In genomic region chr12:4283512-4284255, GRCh38 we compare ENCODE assay signal across 18 cellular contexts. TPM values are rescaled to one million over a fixed set of nuclear protein-coding genes. Genes with fewer than 3 reads are reported as not detected.
DNase-seq lines count a peak whose midpoint lies in the region; ATAC-seq and TF ChIP-seq lines count a peak whose summit lies in the region.
"Had no signal": no experiment of that assay in that cellular context is flagged by ENCODE, and none has a peak within 500 bp of the region (broad histone marks: within the 10 kb centered on the region; RNA-seq: fewer than 3 reads in every experiment).

No MANE protein-coding gene starts in this region.

- H3K4me3 ChIP-seq in upper lobe of right lung (no peak overlapping the region), uterus (no peak overlapping the region)
- H3K4me3 ChIP-seq: colonic mucosa, esophagus squamous epithelium, suprapubic skin had no signal

- H3K4me3 Mint-ChIP-seq in activated T-cell treated with anti-CD3 and anti-CD28 coated beads, Interleukin-2, amount 50 U/mL, for 72 hours = peak overlapping the region in 1 of 2 donors; percentile 34
- H3K4me3 Mint-ChIP-seq in activated T-helper 1 cell treated with anti-CD3 and anti-CD28 coated beads, Interleukin-12 subunit alpha, Interleukin-12 subunit beta, Interleukin-2, Interleukin-4 antibody, amounts not matched to agents 30 ng/mL and 10 ng/mL and 1 ng/mL, durations not matched to agents 14 hours and 24 hours and 36 hours = peak overlapping the region; percentile 42

- intact Hi-C loops in activated T-helper 1 cell treated with anti-CD3 and anti-CD28 coated beads, Interleukin-12 subunit alpha, Interleukin-12 subunit beta, Interleukin-2, Interleukin-4 antibody, amounts not matched to agents 30 ng/mL and 10 ng/mL and 1 ng/mL, durations not matched to agents 14 hours and 24 hours and 36 hours (cut with micrococcal nuclease) = no loop called here
- intact Hi-C loops in upper lobe of right lung (cut with DNase I) = no loop called here
- intact Hi-C loops in uterus (cut with DNase I; ENCODE audit: low total_unique reads) = no loop called here

- H3K9me3 ChIP-seq in upper lobe of right lung (no peaks in the 10 kb centered on the region), uterus (no peaks in the 10 kb centered on the region)
- H3K9me3 ChIP-seq: Caco-2, colonic mucosa, esophagus squamous epithelium, suprapubic skin had no signal

- peak overlapping the region; percentile 52 for H3K27ac Mint-ChIP-seq in activated T-cell treated with anti-CD3 and anti-CD28 coated beads, Interleukin-2, amount 50 U/mL, for 72 hours
- peak overlapping the region; percentile 74 for H3K27ac Mint-ChIP-seq in activated T-helper 1 cell treated with anti-CD3 and anti-CD28 coated beads, Interleukin-12 subunit alpha, Interleukin-12 subunit beta, Interleukin-2, Interleukin-4 antibody, amounts not matched to agents 30 ng/mL and 10 ng/mL and 1 ng/mL, durations not matched to agents 14 hours and 24 hours and 36 hours

- ATAC-seq in activated T-cell treated with anti-CD3 and anti-CD28 coated beads, Interleukin-2, amount 50 U/mL, for 72 hours (replicated peaks in 1 of 2) = no peak
- no peak for ATAC-seq in upper lobe of right lung
- no peak for ATAC-seq in HG02798 (IDR thresholded peaks at IDR 0.05; ENCODE audit: poor library complexity, unreplicated experiment)

- H3K27ac ChIP-seq in upper lobe of right lung (no peak overlapping the region), uterus (no peak overlapping the region)
- H3K27ac ChIP-seq: colonic mucosa, HL-60, suprapubic skin had no signal

- no peaks in the 10 kb centered on the region for H3K9me3 Mint-ChIP-seq in activated T-cell treated with anti-CD3 and anti-CD28 coated beads, Interleukin-2, amount 50 U/mL, for 72 hours
- H3K9me3 Mint-ChIP-seq in activated T-helper 1 cell treated with anti-CD3 and anti-CD28 coated beads, Interleukin-12 subunit alpha, Interleukin-12 subunit beta, Interleukin-2, Interleukin-4 antibody, amounts not matched to agents 30 ng/mL and 10 ng/mL and 1 ng/mL, durations not matched to agents 14 hours and 24 hours and 36 hours = no peaks in the 10 kb centered on the region

- H3K4me1 ChIP-seq in upper lobe of right lung (peaks cover 43% of the 10 kb centered on the region), uterus (peaks cover 15 to 19% of the 10 kb centered on the region in 2 donors)

- H3K27me3 ChIP-seq in upper lobe of right lung (no peaks in the 10 kb centered on the region), uterus (no peaks in the 10 kb centered on the region)
- H3K27me3 ChIP-seq: colonic mucosa, esophagus squamous epithelium, suprapubic skin had no signal

- peaks cover 34 to 68% of the 10 kb centered on the region in 2 donors for H3K36me3 Mint-ChIP-seq in activated T-cell treated with anti-CD3 and anti-CD28 coated beads, Interleukin-2, amount 50 U/mL, for 72 hours (ENCODE audit: insufficient read depth in 2 of 2)
- peaks cover 87% of the 10 kb centered on the region for H3K36me3 Mint-ChIP-seq in activated T-helper 1 cell treated with anti-CD3 and anti-CD28 coated beads, Interleukin-12 subunit alpha, Interleukin-12 subunit beta, Interleukin-2, Interleukin-4 antibody, amounts not matched to agents 30 ng/mL and 10 ng/mL and 1 ng/mL, durations not matched to agents 14 hours and 24 hours and 36 hours (ENCODE audit: low read depth)

- peaks cover 73% of the 10 kb centered on the region for H3K36me3 ChIP-seq in upper lobe of right lung
- no peaks in the 10 kb centered on the region for H3K36me3 ChIP-seq in uterus

- H3K4me1 Mint-ChIP-seq in activated T-cell treated with anti-CD3 and anti-CD28 coated beads, Interleukin-2, amount 50 U/mL, for 72 hours (ENCODE audit: low read depth) = peaks cover 89% of the 10 kb centered on the region
- peaks cover 92% of the 10 kb centered on the region for H3K4me1 Mint-ChIP-seq in activated T-helper 1 cell treated with anti-CD3 and anti-CD28 coated beads, Interleukin-12 subunit alpha, Interleukin-12 subunit beta, Interleukin-2, Interleukin-4 antibody, amounts not matched to agents 30 ng/mL and 10 ng/mL and 1 ng/mL, durations not matched to agents 14 hours and 24 hours and 36 hours (ENCODE audit: low read depth)

- TF ChIP-seq POLR2A in uterus (IDR thresholded peaks at IDR 0.05) = no peak

- DNase-seq in activated T-cell treated with anti-CD3 and anti-CD28 coated beads, Interleukin-2, amount 50 U/mL, for 72 hours = no peak
- DNase-seq in activated T-cell treated with anti-CD3 and anti-CD28 coated beads for 4 hours = no peak
- no peak for DNase-seq in activated T-helper 1 cell treated with anti-CD3 and anti-CD28 coated beads, Interleukin-12 subunit alpha, Interleukin-12 subunit beta, Interleukin-2, Interleukin-4 antibody, amounts not matched to agents 30 ng/mL and 10 ng/mL and 1 ng/mL, durations not matched to agents 14 hours and 24 hours and 36 hours (ENCODE audit: low spot score)
- DNase-seq in medulla oblongata (ENCODE audit: extremely low spot score) = peak; percentile 64
- DNase-seq in upper lobe of right lung = peak; percentile 47
- no peak for DNase-seq in uterus
- no peak for DNase-seq in activated effector memory CD4-positive, alpha-beta T cell treated with Interleukin-2 at 50 U/mL for 16 hours
- DNase-seq: colonic mucosa, esophagus squamous epithelium, GDM1, KG1, kidney, NCI-H1092 treated with DMSO at 0.1 percent for 48 hours, SHP77 treated with DMSO at 0.1 percent for 48 hours had no signal

- TF ChIP-seq CTCF in upper lobe of right lung (IDR thresholded peaks at IDR 0.05) (no peak), uterus (IDR thresholded peaks at IDR 0.05) (no peak)

- no peaks in the 10 kb centered on the region for H3K27me3 Mint-ChIP-seq in activated T-cell treated with anti-CD3 and anti-CD28 coated beads, Interleukin-2, amount 50 U/mL, for 72 hours (ENCODE audit: low read depth)
- no peaks in the 10 kb centered on the region for H3K27me3 Mint-ChIP-seq in activated T-helper 1 cell treated with anti-CD3 and anti-CD28 coated beads, Interleukin-12 subunit alpha, Interleukin-12 subunit beta, Interleukin-2, Interleukin-4 antibody, amounts not matched to agents 30 ng/mL and 10 ng/mL and 1 ng/mL, durations not matched to agents 14 hours and 24 hours and 36 hours (ENCODE audit: insufficient read depth)

RNA-seq across cellular contexts. Expression of gene CCND2, which starts 10.1 kb away (rescaled TPM):
- total RNA-seq in activated T-cell treated with anti-CD3 and anti-CD28 coated beads, Interleukin-2, amount 50 U/mL, for 72 hours = 100 to 1,000 TPM; 445 to 502 TPM
- total RNA-seq in activated T-helper 1 cell treated with anti-CD3 and anti-CD28 coated beads, Interleukin-12 subunit alpha, Interleukin-12 subunit beta, Interleukin-2, Interleukin-4 antibody, amounts not matched to agents 30 ng/mL and 10 ng/mL and 1 ng/mL, durations not matched to agents 14 hours and 24 hours and 36 hours = 548 and 549 TPM in 2 replicates
- total RNA-seq in upper lobe of right lung (94.2 TPM), uterus (100 to 1,000 TPM in 2 of 4 donors, 10 to 100 TPM in 2; 49.4 to 210 (median 100) TPM)

RNA-seq across cellular contexts. Expression of gene TIGAR, which starts 37.3 kb away (rescaled TPM):
- 10 to 100 TPM; 16.1 to 22.5 TPM for total RNA-seq in activated T-cell treated with anti-CD3 and anti-CD28 coated beads, Interleukin-2, amount 50 U/mL, for 72 hours
- 14.4 TPM in 2 replicates for total RNA-seq in activated T-helper 1 cell treated with anti-CD3 and anti-CD28 coated beads, Interleukin-12 subunit alpha, Interleukin-12 subunit beta, Interleukin-2, Interleukin-4 antibody, amounts not matched to agents 30 ng/mL and 10 ng/mL and 1 ng/mL, durations not matched to agents 14 hours and 24 hours and 36 hours
- total RNA-seq in upper lobe of right lung (20.0 TPM), uterus (10 to 100 TPM in 1 of 4 donors, 1 to 10 TPM in 2, under 1 TPM in 1; 0.26 to 10.6 (median 2.3) TPM)

Comparison
In these comparisons a context has a peak if more than half of its experiments do, and no peak if none do; other contexts are left out.
1. DNase-seq: peak in medulla oblongata (single experiment) and upper lobe of right lung (single experiment); none in activated T-cell treated with anti-CD3 and anti-CD28 coated beads, Interleukin-2, amount 50 U/mL, for 72 hours (0 of 2), activated T-cell treated with anti-CD3 and anti-CD28 coated beads for 4 hours (single experiment), activated T-helper 1 cell treated with anti-CD3 and anti-CD28 coated beads, Interleukin-12 subunit alpha, Interleukin-12 subunit beta, Interleukin-2, Interleukin-4 antibody, amounts not matched to agents 30 ng/mL and 10 ng/mL and 1 ng/mL, durations not matched to agents 14 hours and 24 hours and 36 hours (single experiment), uterus (0 of 2) and activated effector memory CD4-positive, alpha-beta T cell treated with Interleukin-2 at 50 U/mL for 16 hours (single experiment).